Comparison of ENCODE assay signal across 21 cellular contexts in genomic region chr20:53072923-53073579, GRCh38.
DNase-seq lines count a peak whose midpoint lies in the region; ATAC-seq, FAIRE-seq and TF ChIP-seq lines count a peak whose summit lies in the region.
"Had no signal": no experiment of that assay in that cellular context is flagged by ENCODE, and none has a peak within 500 bp of the region (broad histone marks: within the 10 kb centered on the region; RNA-seq: fewer than 3 reads in every experiment).

No MANE protein-coding gene starts in this region.

- peaks cover 1 to 9% of the 10 kb centered on the region in 2 experiments; a peak in 2 of 5 replicates for H3K27me3 ChIP-seq in HepG2 (ENCODE audit: control insufficient read depth in 1 of 2, insufficient read depth in 2 of 2, low read length in 2 of 2)
- no peaks in the 10 kb centered on the region for H3K27me3 ChIP-seq in right lobe of liver
- H3K27me3 ChIP-seq in left lung = peaks cover 0 to 14% of the 10 kb centered on the region in 2 donors
- H3K27me3 ChIP-seq in left ventricle myocardium inferior (ENCODE audit: low read depth) = no peaks in the 10 kb centered on the region

- peak overlapping the region; percentile 93 for H3K27ac Mint-ChIP-seq in activated CD4-positive, alpha-beta memory T cell treated with anti-CD3 and anti-CD28 coated beads for 36 hours
- no peak overlapping the region for H3K27ac Mint-ChIP-seq in activated CD4-positive, alpha-beta memory T cell treated with anti-CD3 and anti-CD28 coated beads, Interleukin-2, amount 10 ng/mL, durations not matched to agents 7 days and 5 days
- peak overlapping the region; percentile 45 for H3K27ac Mint-ChIP-seq in activated naive CD8-positive, alpha-beta T cell treated with anti-CD3 and anti-CD28 coated beads for 36 hours
- H3K27ac Mint-ChIP-seq: B cell; CD4-positive, alpha-beta memory T cell had no signal

- BruUV-seq in HepG2 (replicated peaks; lab: Mats Ljungman, UMichigan) = no TSS peak

- ATAC-seq in HepG2 (no peak), right lobe of liver (no peak), left lung (no peak)
- ATAC-seq: HCT116 had no signal

- in situ Hi-C loops in HepG2 (cut with HindIII; ENCODE audit: extremely low pct_ligation_motif_present, low pct_unique_long_range_greater_than_20kb) = no loop called here

- TF ChIP-seq CTCF in HepG2 (CRISPR knock-in tag; IDR thresholded peaks at IDR 0.05) (no peak), right lobe of liver (IDR thresholded peaks at IDR 0.05) (no peak), left lung (IDR thresholded peaks at IDR 0.05) (no peak), left ventricle myocardium inferior (IDR thresholded peaks at IDR 0.05; ENCODE audit: borderline replicate concordance) (no peak)

- peaks cover 27% of the 10 kb centered on the region for H3K4me1 ChIP-seq in HepG2 (ENCODE audit: insufficient read depth, low read length)
- H3K4me1 ChIP-seq in right lobe of liver = peaks cover 0 to 38% (median 12%) of the 10 kb centered on the region in 4 donors
- peaks cover 0 to 3% of the 10 kb centered on the region in 2 donors for H3K4me1 ChIP-seq in left lung
- peaks cover 17% of the 10 kb centered on the region for H3K4me1 ChIP-seq in left ventricle myocardium inferior

- TF ChIP-seq POLR2A in HepG2 (IDR thresholded peaks at IDR 0.05; ENCODE audit: insufficient read depth in 1 of 2, low read depth in 2 of 2, low read length in 2 of 2) = no peak
- TF ChIP-seq POLR2A in right lobe of liver (IDR thresholded peaks at IDR 0.05) = no peak

- no peak overlapping the region for H3K27ac ChIP-seq in HepG2 (ENCODE audit: extremely low read length, insufficient read depth, low read length)
- H3K27ac ChIP-seq in right lobe of liver = no peak overlapping the region
- no peak overlapping the region for H3K27ac ChIP-seq in left lung
- H3K27ac ChIP-seq in left ventricle myocardium inferior (replicated peaks) = no peak overlapping the region

- no peak overlapping the region for H3K9ac ChIP-seq in HepG2 (ENCODE audit: insufficient read depth, low read depth, low read length)
- H3K9ac ChIP-seq: GM23248 had no signal

- H3K9me3 ChIP-seq in HepG2 (ENCODE audit: low read length) (0 out of 2 replicates have a peak, but pooled peaks cover under 1% of the 10 kb centered on the region), right lobe of liver (no peaks in the 10 kb centered on the region), left lung (no peaks in the 10 kb centered on the region), left ventricle myocardium inferior (replicated peaks) (peaks cover 3% of the 10 kb centered on the region)

- no peak for TF ChIP-seq RAD21 in HepG2 (CRISPR knock-in tag; IDR thresholded peaks at IDR 0.05)

- CTCF ChIA-PET in activated CD4-positive, alpha-beta memory T cell treated with anti-CD3 and anti-CD28 coated beads for 36 hours (lab: Charles Lee) = no interaction called here
- CTCF ChIA-PET in activated CD4-positive, alpha-beta memory T cell treated with anti-CD3 and anti-CD28 coated beads, Interleukin-2, amount 10 ng/mL, durations not matched to agents 7 days and 5 days (lab: Charles Lee) = no interaction called here
- CTCF ChIA-PET in HepG2 (lab: Yijun Ruan, JAX; ENCODE audit: low intra/inter-chr PET ratio, low total read pairs) = no interaction called here

- no peak overlapping the region for H3K4me3 Mint-ChIP-seq in activated CD4-positive, alpha-beta memory T cell treated with anti-CD3 and anti-CD28 coated beads for 36 hours
- no peak overlapping the region for H3K4me3 Mint-ChIP-seq in activated CD4-positive, alpha-beta memory T cell treated with anti-CD3 and anti-CD28 coated beads, Interleukin-2, amount 10 ng/mL, durations not matched to agents 7 days and 5 days
- H3K4me3 Mint-ChIP-seq in activated naive CD8-positive, alpha-beta T cell treated with anti-CD3 and anti-CD28 coated beads for 36 hours = no peak overlapping the region
- H3K4me3 Mint-ChIP-seq: B cell; CD4-positive, alpha-beta memory T cell had no signal

- 67% methylated on average over 1 of the region's 1 CpG for WGBS in HepG2 (ENCODE audit: low lambda C conversion rate)
- no CpG with 5 or more reads among the region's 1 CpG for WGBS in right lobe of liver (ENCODE audit: insufficient coverage, low coverage, low lambda C conversion rate, missing lambda C conversion rate)

- H3K27me3 Mint-ChIP-seq in activated CD4-positive, alpha-beta memory T cell treated with anti-CD3 and anti-CD28 coated beads for 36 hours = no peaks in the 10 kb centered on the region
- no peaks in the 10 kb centered on the region for H3K27me3 Mint-ChIP-seq in activated CD4-positive, alpha-beta memory T cell treated with anti-CD3 and anti-CD28 coated beads, Interleukin-2, amount 10 ng/mL, durations not matched to agents 7 days and 5 days
- H3K27me3 Mint-ChIP-seq in activated naive CD8-positive, alpha-beta T cell treated with anti-CD3 and anti-CD28 coated beads for 36 hours = peaks cover 30% of the 10 kb centered on the region

- H3K9me3 Mint-ChIP-seq in activated CD4-positive, alpha-beta memory T cell treated with anti-CD3 and anti-CD28 coated beads for 36 hours = peaks cover 3% of the 10 kb centered on the region
- H3K9me3 Mint-ChIP-seq in activated CD4-positive, alpha-beta memory T cell treated with anti-CD3 and anti-CD28 coated beads, Interleukin-2, amount 10 ng/mL, durations not matched to agents 7 days and 5 days = no peaks in the 10 kb centered on the region
- H3K9me3 Mint-ChIP-seq in activated naive CD8-positive, alpha-beta T cell treated with anti-CD3 and anti-CD28 coated beads for 36 hours = peaks cover 2% of the 10 kb centered on the region

- H3K79me2 ChIP-seq in HepG2 (ENCODE audit: insufficient read depth, low read length) = no peaks in the 10 kb centered on the region

- intact Hi-C loops in activated CD4-positive, alpha-beta memory T cell treated with anti-CD3 and anti-CD28 coated beads for 36 hours (cut with micrococcal nuclease) = loop anchor here (10.0 kb wide), 1 partner anchor 768 kb away; no protein-coding TSS in a partner anchor
- intact Hi-C loops in HepG2 (cut with micrococcal nuclease; ENCODE audit: unreplicated experiment) = no loop called here
- intact Hi-C loops in right lobe of liver (cut with DNase I) = no loop called here
- intact Hi-C loops in left lung (cut with DNase I) = no loop called here
- intact Hi-C loops in left ventricle myocardium inferior (cut with micrococcal nuclease) = no loop called here

- H3K4me2 ChIP-seq in HepG2 (ENCODE audit: low read depth, low read length) = no peak overlapping the region

- peaks cover 53% of the 10 kb centered on the region for H3K4me1 Mint-ChIP-seq in activated CD4-positive, alpha-beta memory T cell treated with anti-CD3 and anti-CD28 coated beads for 36 hours (ENCODE audit: low read depth)
- peaks cover 22% of the 10 kb centered on the region for H3K4me1 Mint-ChIP-seq in activated CD4-positive, alpha-beta memory T cell treated with anti-CD3 and anti-CD28 coated beads, Interleukin-2, amount 10 ng/mL, durations not matched to agents 7 days and 5 days
- peaks cover 6% of the 10 kb centered on the region for H3K4me1 Mint-ChIP-seq in activated naive CD8-positive, alpha-beta T cell treated with anti-CD3 and anti-CD28 coated beads for 36 hours

- H3K4me3 ChIP-seq in HepG2 (replicated peaks in 1 of 3; ENCODE audit: insufficient read depth in 1 of 3, low read depth in 2 of 3, low read length in 3 of 3) (no peak overlapping the region), right lobe of liver (no peak overlapping the region), left lung (no peak overlapping the region), left ventricle myocardium inferior (no peak overlapping the region)
- H3K4me3 ChIP-seq: GM23248 had no signal

- H3K36me3 Mint-ChIP-seq in activated CD4-positive, alpha-beta memory T cell treated with anti-CD3 and anti-CD28 coated beads for 36 hours = peaks cover 7% of the 10 kb centered on the region
- no peaks in the 10 kb centered on the region for H3K36me3 Mint-ChIP-seq in activated CD4-positive, alpha-beta memory T cell treated with anti-CD3 and anti-CD28 coated beads, Interleukin-2, amount 10 ng/mL, durations not matched to agents 7 days and 5 days (ENCODE audit: low read depth)
- no peaks in the 10 kb centered on the region for H3K36me3 Mint-ChIP-seq in activated naive CD8-positive, alpha-beta T cell treated with anti-CD3 and anti-CD28 coated beads for 36 hours

- H3K36me3 ChIP-seq in HepG2 (replicated peaks in 1 of 2; ENCODE audit: control insufficient read depth in 1 of 2, insufficient read depth in 2 of 2, low read length in 2 of 2) = no peaks in the 10 kb centered on the region
- H3K36me3 ChIP-seq in right lobe of liver = no peaks in the 10 kb centered on the region
- H3K36me3 ChIP-seq in left lung = no peaks in the 10 kb centered on the region
- H3K36me3 ChIP-seq in left ventricle myocardium inferior = no peaks in the 10 kb centered on the region

- no peak for DNase-seq in activated CD4-positive, alpha-beta memory T cell treated with anti-CD3 and anti-CD28 coated beads for 36 hours
- DNase-seq in activated CD4-positive, alpha-beta memory T cell treated with anti-CD3 and anti-CD28 coated beads, Interleukin-2, amount 10 ng/mL, durations not matched to agents 7 days and 5 days = no peak
- no peak for DNase-seq in HepG2 (ENCODE audit: low spot score)
- DNase-seq in right lobe of liver = no peak
- no peak for DNase-seq in activated naive CD8-positive, alpha-beta T cell treated with anti-CD3 and anti-CD28 coated beads for 36 hours
- DNase-seq in left lung = no peak
- no peak for DNase-seq in left ventricle myocardium inferior
- DNase-seq: C1 segment of cervical spinal cord; CD4-positive, alpha-beta memory T cell; COR-L47; DMS153; DMS79 treated with DMSO at 0.1 percent for 48 hours; EL; GM23248 had no signal

- no peak for FAIRE-seq in HepG2 (lab: Jason Lieb, UNC)
- FAIRE-seq: A204.1, D721Med, G401.6, GM12891, H54 had no signal

- no peaks in the 10 kb centered on the region for H4K20me1 ChIP-seq in HepG2 (ENCODE audit: insufficient read depth, low read length)

- POLR2A ChIA-PET in activated CD4-positive, alpha-beta memory T cell treated with anti-CD3 and anti-CD28 coated beads for 36 hours (lab: Charles Lee) = interaction anchor here (2.4 to 3.3 kb wide), 2 partner anchors 98 kb away, joined by 12 to 66 read pairs; no protein-coding TSS in a partner anchor
- POLR2A ChIA-PET in activated CD4-positive, alpha-beta memory T cell treated with anti-CD3 and anti-CD28 coated beads, Interleukin-2, amount 10 ng/mL, durations not matched to agents 7 days and 5 days (lab: Charles Lee) = no interaction called here
- POLR2A ChIA-PET in HepG2 (lab: Yijun Ruan, JAX) = interaction anchor here (0.6 to 0.9 kb wide), 2 partner anchors 8 to 640 kb away, joined by 3 read pairs; no protein-coding TSS in a partner anchor

- H2AFZ ChIP-seq in HepG2 (ENCODE audit: low read length) = no peak overlapping the region
- H2AFZ ChIP-seq: GM23248 had no signal

- no peak for TF ChIP-seq EP300 in HepG2 (IDR thresholded peaks at IDR 0.05; ENCODE audit: low read depth in 2 of 2, low read length in 2 of 2)
- TF ChIP-seq EP300 in HepG2 (CRISPR knock-in tag; IDR thresholded peaks at IDR 0.05; ENCODE audit: borderline replicate concordance) = no peak

TF ChIP-seq in HepG2, 621 proteins besides CTCF, POLR2A, EP300 and RAD21 (continues in another document):
- TF ChIP-seq FOXK2 (IDR thresholded peaks at IDR 0.05) (0 out of 2 replicates have a peak, but pooled peaks have one; percentile 34), ZKSCAN5 (CRISPR knock-in tag; IDR thresholded peaks at IDR 0.05) (no peak), PCBP2 (optimal IDR thresholded peaks at IDR 0.05; ENCODE audit: low read depth, low read length, poor library complexity, severe bottlenecking) (peak; percentile 69)
